In the genomic region with DNA sequence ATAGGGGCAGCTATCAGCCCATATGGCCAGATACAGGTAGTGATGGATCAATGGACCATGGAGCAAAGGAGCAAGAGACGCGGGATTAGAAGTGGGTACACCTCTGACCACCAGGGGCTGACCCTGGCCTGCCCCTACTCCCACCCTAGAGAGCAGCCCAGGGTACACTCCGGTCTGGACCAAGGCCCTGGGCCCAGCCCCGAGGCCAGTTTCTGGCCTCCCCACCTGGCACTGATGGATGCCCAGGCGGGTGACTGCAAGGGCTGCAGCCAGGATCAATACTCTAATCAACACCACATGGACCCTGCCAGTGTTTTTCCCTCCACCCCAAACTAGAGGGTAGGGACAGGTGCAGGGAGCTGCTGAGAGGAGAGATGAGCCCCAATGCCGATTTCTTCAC, we compare ENCODE assay signal across 18 cellular contexts.
DNase-seq lines count a peak whose midpoint lies in the region; ATAC-seq, FAIRE-seq and TF ChIP-seq lines count a peak whose summit lies in the region.
"Had no signal": no experiment of that assay in that cellular context is flagged by ENCODE, and none has a peak within 500 bp of the region (broad histone marks: within the 10 kb centered on the region; RNA-seq: fewer than 3 reads in every experiment).

No MANE protein-coding gene starts in this region.

- no peaks in the 10 kb centered on the region for H3K36me3 Mint-ChIP-seq in GM23338 (ENCODE audit: low read depth)
- no peaks in the 10 kb centered on the region for H3K36me3 Mint-ChIP-seq in endodermal cell (ENCODE audit: low read depth)

- no peak overlapping the region for H3K4me2 ChIP-seq in GM23338
- H3K4me2 ChIP-seq in osteoblast (ENCODE audit: insufficient read depth, low read length) = no peak overlapping the region
- H3K4me2 ChIP-seq: A549 had no signal

- H3K9me2 ChIP-seq in GM23338 (ENCODE audit: insufficient read depth) = no peaks in the 10 kb centered on the region

- H3K36me3 ChIP-seq in GM23338 (ENCODE audit: insufficient read depth) (no peaks in the 10 kb centered on the region), endodermal cell (ENCODE audit: control insufficient read depth, insufficient read depth, low read length) (no peaks in the 10 kb centered on the region), pancreas (no peaks in the 10 kb centered on the region), upper lobe of right lung (no peaks in the 10 kb centered on the region), osteoblast (ENCODE audit: insufficient read depth, low read length) (no peaks in the 10 kb centered on the region), SJCRH30 (no peaks in the 10 kb centered on the region)

- peaks cover 3% of the 10 kb centered on the region; the same call in 1 of the 2 replicates for H3K4me1 ChIP-seq in GM23338 (ENCODE audit: insufficient read depth)
- H3K4me1 ChIP-seq in endodermal cell (ENCODE audit: control insufficient read depth, insufficient read depth, low read length) = no peaks in the 10 kb centered on the region
- no peaks in the 10 kb centered on the region for H3K4me1 ChIP-seq in pancreas
- H3K4me1 ChIP-seq in upper lobe of right lung = no peaks in the 10 kb centered on the region
- no peaks in the 10 kb centered on the region for H3K4me1 ChIP-seq in osteoblast (ENCODE audit: insufficient read depth, low read length)
- H3K4me1 ChIP-seq in SJCRH30 = no peaks in the 10 kb centered on the region
- H3K4me1 ChIP-seq: A549, Caco-2 had no signal

- no peaks in the 10 kb centered on the region for H3F3A ChIP-seq in GM23338 (replicated peaks; ENCODE audit: low read depth)

- no peak overlapping the region for H3K27ac ChIP-seq in GM23338 (ENCODE audit: low read depth)
- no peak overlapping the region for H3K27ac ChIP-seq in endodermal cell (ENCODE audit: low read depth, low read length)
- no peak overlapping the region for H3K27ac ChIP-seq in pancreas
- no peak overlapping the region for H3K27ac ChIP-seq in upper lobe of right lung
- no peak overlapping the region for H3K27ac ChIP-seq in osteoblast (ENCODE audit: low read depth, low read length)
- no peak overlapping the region for H3K27ac ChIP-seq in SJCRH30
- H3K27ac ChIP-seq: 22Rv1, A549, C4-2B, GM23248 had no signal

- H3K27me3 Mint-ChIP-seq in GM23338 (ENCODE audit: insufficient read depth, low read depth, poor library complexity) = peaks cover 13% of the 10 kb centered on the region
- H3K27me3 Mint-ChIP-seq in endodermal cell (ENCODE audit: insufficient read depth) = peaks cover 74% of the 10 kb centered on the region

- DNase-seq in GM23338 (ENCODE audit: low spot score) (no peak), endodermal cell (no peak), pancreas (peak in 3 of 6 donors; percentile 23 to 54 (median 27)), upper lobe of right lung (peak; percentile 22), osteoblast (ENCODE audit: insufficient read length, low spot score, missing footprints) (no peak), SJCRH30 (no peak)
- DNase-seq: AML-193; Caco-2; CD4-positive, alpha-beta T cell; GM23248; H9 had no signal

- H3K9ac ChIP-seq in endodermal cell (ENCODE audit: extremely low read depth, low read length, poor library complexity, severe bottlenecking) = no peak overlapping the region
- H3K9ac ChIP-seq: GM23248 had no signal

- intact Hi-C loops in pancreas (cut with DNase I) = no loop called here
- intact Hi-C loops in upper lobe of right lung (cut with DNase I) = no loop called here

- 80 to 100% methylated on average over 1 to 6 of the region's 6 CpGs for WGBS in endodermal cell (ENCODE audit: insufficient coverage in 1 of 2, insufficient read length in 1 of 2), 2 experiments
- WGBS in pancreas, 2 donors = 45 to 50% methylated on average over 6 of the region's 6 CpGs

- H3K9me3 ChIP-seq in endodermal cell (ENCODE audit: control insufficient read depth, low read length) (no peaks in the 10 kb centered on the region), pancreas (no peaks in the 10 kb centered on the region), upper lobe of right lung (no peaks in the 10 kb centered on the region), osteoblast (ENCODE audit: low read depth, low read length) (no peaks in the 10 kb centered on the region), SJCRH30 (replicated peaks) (no peaks in the 10 kb centered on the region)
- H3K9me3 ChIP-seq: A549, Caco-2 had no signal

- H4K20me1 ChIP-seq in GM23338 (replicated peaks; ENCODE audit: insufficient read depth) = no peaks in the 10 kb centered on the region
- H4K20me1 ChIP-seq in osteoblast (ENCODE audit: insufficient read depth, low read length) = no peaks in the 10 kb centered on the region

- peak; percentile 28; the same call in 2 of the 3 replicates for ATAC-seq in GM23338
- peak in 3 of 4 donors; percentile 50 to 71 (median 65) for ATAC-seq in pancreas
- ATAC-seq in upper lobe of right lung = no peak
- no peak for ATAC-seq in HG02852 (IDR thresholded peaks at IDR 0.05; ENCODE audit: unreplicated experiment)
- ATAC-seq: A549 had no signal

- H3K4me1 Mint-ChIP-seq in GM23338 (no peaks in the 10 kb centered on the region; the same call in 1 of the 3 replicates), endodermal cell (no peaks in the 10 kb centered on the region)

- H3K27ac Mint-ChIP-seq in GM23338 (no peak overlapping the region), endodermal cell (no peak overlapping the region)
- H3K27ac Mint-ChIP-seq: CD4-positive, alpha-beta T cell; H9 had no signal

- H2AFZ ChIP-seq in GM23338 (no peak overlapping the region), osteoblast (ENCODE audit: low read length) (no peak overlapping the region)
- H2AFZ ChIP-seq: GM23248 had no signal

- no peak for TF ChIP-seq CTCF in GM23338 (conservative IDR thresholded peaks at IDR 0.05; ENCODE audit: low read depth in 2 of 2)
- TF ChIP-seq CTCF in endodermal cell (conservative IDR thresholded peaks at IDR 0.05) = peak; percentile 40
- TF ChIP-seq CTCF in pancreas (IDR thresholded peaks at IDR 0.05) = no peak
- no peak for TF ChIP-seq CTCF in upper lobe of right lung (IDR thresholded peaks at IDR 0.05)
- no peak for TF ChIP-seq CTCF in osteoblast (IDR thresholded peaks at IDR 0.05; ENCODE audit: extremely low read depth, low read depth, low read length)

- H3K4me3 Mint-ChIP-seq in GM23338 = no peak overlapping the region
- H3K4me3 Mint-ChIP-seq in endodermal cell = no peak overlapping the region
- H3K4me3 Mint-ChIP-seq: CD4-positive, alpha-beta T cell; H9 had no signal

- H3K79me2 ChIP-seq in GM23338 (replicated peaks; ENCODE audit: insufficient read depth) = no peaks in the 10 kb centered on the region
- H3K79me2 ChIP-seq in osteoblast (ENCODE audit: insufficient read depth, low read length) = no peaks in the 10 kb centered on the region

- H3K27me3 ChIP-seq in GM23338 (ENCODE audit: insufficient read depth) = no peaks in the 10 kb centered on the region
- peaks cover 73% of the 10 kb centered on the region for H3K27me3 ChIP-seq in endodermal cell (ENCODE audit: control insufficient read depth, insufficient read depth, low read length, poor library complexity, severe bottlenecking)
- no peaks in the 10 kb centered on the region for H3K27me3 ChIP-seq in pancreas
- no peaks in the 10 kb centered on the region for H3K27me3 ChIP-seq in upper lobe of right lung
- H3K27me3 ChIP-seq in osteoblast (ENCODE audit: insufficient read depth, low read length) = peaks cover 33% of the 10 kb centered on the region
- H3K27me3 ChIP-seq in SJCRH30 = no peaks in the 10 kb centered on the region

- no peak for FAIRE-seq in pancreas (lab: Jason Lieb, UNC)
- FAIRE-seq: A549, D721Med, G401.6, GM12891 had no signal

- H3K4me3 ChIP-seq in GM23338 = no peak overlapping the region
- H3K4me3 ChIP-seq in endodermal cell (ENCODE audit: low read length) = no peak overlapping the region
- no peak overlapping the region for H3K4me3 ChIP-seq in pancreas
- no peak overlapping the region for H3K4me3 ChIP-seq in upper lobe of right lung
- no peak overlapping the region for H3K4me3 ChIP-seq in osteoblast (ENCODE audit: insufficient read depth, low read length)
- H3K4me3 ChIP-seq in SJCRH30 = no peak overlapping the region
- H3K4me3 ChIP-seq: A549, GM23248 had no signal

- H3K9me3 Mint-ChIP-seq in GM23338 (no peaks in the 10 kb centered on the region), endodermal cell (no peaks in the 10 kb centered on the region)
- H3K9me3 Mint-ChIP-seq: CD4-positive, alpha-beta T cell; H9 had no signal

TF ChIP-seq in GM23338, 12 proteins besides CTCF, POLR2A, EP300 and RAD21 (continues in another document):
- TF ChIP-seq STAT1 (IDR thresholded peaks at IDR 0.05; ENCODE audit: unreplicated experiment) (no peak), ZNF114 (CRISPR knock-in tag; IDR thresholded peaks at IDR 0.05) (no peak)

Comparison
In these comparisons a context has a peak if more than half of its experiments do, and no peak if none do; other contexts are left out.
1. ATAC-seq: peak in GM23338 (single experiment) and pancreas (3 of 4); none in upper lobe of right lung (single experiment) and HG02852 (single experiment).